8 cellular contexts compared by ENCODE assay signal in genomic region chr18:58044370-58045264, GRCh38. TPM values are rescaled to one million over a fixed set of nuclear protein-coding genes. Genes with fewer than 3 reads are reported as not detected.
A peak's percentile ranks its signal among the peaks of the same experiment; 100 is the strongest.
DNase-seq lines count a peak whose midpoint lies in the region; ATAC-seq and TF ChIP-seq lines count a peak whose summit lies in the region.

No MANE protein-coding gene starts in this region.

- H3K23ac ChIP-seq in H9 (ENCODE audit: insufficient read length, low read depth, low read length) = no peak overlapping the region

- H3K27me3 ChIP-seq in H9 (ENCODE audit: insufficient read depth, low read length) = no peaks in the 10 kb centered on the region
- H3K27me3 ChIP-seq in right lobe of liver = no peaks in the 10 kb centered on the region

- H3K23me2 ChIP-seq in H9 (ENCODE audit: insufficient read length, low read depth, low read length, poor library complexity, severe bottlenecking) = peaks cover 13% of the 10 kb centered on the region

- peak; percentile 62 for TF ChIP-seq POLR2A in right lobe of liver (IDR thresholded peaks at IDR 0.05)

- no peaks in the 10 kb centered on the region for H3K79me1 ChIP-seq in H9 (ENCODE audit: insufficient read depth, low read depth, low read length, poor library complexity, severe bottlenecking)

- no peak overlapping the region for H4K91ac ChIP-seq in H9 (ENCODE audit: insufficient read length, low read depth, low read length)

- H2AFZ ChIP-seq in H9 (ENCODE audit: low read length) = no peak overlapping the region

- peaks cover 14% of the 10 kb centered on the region for H3K27me3 Mint-ChIP-seq in H9 (ENCODE audit: low read depth)

- H4K20me1 ChIP-seq in H9 (ENCODE audit: control insufficient read depth, insufficient read depth, insufficient read length) = no peaks in the 10 kb centered on the region

- H3K9me3 Mint-ChIP-seq in H9 = no peaks in the 10 kb centered on the region; a peak in 1 of 5 replicates

- H3K27ac Mint-ChIP-seq in H9 = peak overlapping the region; percentile 36 to 97 (median 95); a peak in 6 of 7 replicates

- no peak overlapping the region for H2BK20ac ChIP-seq in H9 (ENCODE audit: low read depth, low read length, poor library complexity, severe bottlenecking)

- no peak overlapping the region for H2BK120ac ChIP-seq in H9 (ENCODE audit: low read depth, low read length, poor library complexity, severe bottlenecking)

- H3K18ac ChIP-seq in H9 (ENCODE audit: insufficient read length, low read depth, low read length) = no peak overlapping the region

- H3K14ac ChIP-seq in H9 (ENCODE audit: insufficient read depth, low read length) = no peak overlapping the region; the same call in 1 of the 2 replicates

- no peaks in the 10 kb centered on the region; the same call in 1 of the 2 replicates for H3K4me1 ChIP-seq in H9 (ENCODE audit: insufficient read depth, low read length)
- H3K4me1 ChIP-seq in right lobe of liver = peaks cover 0 to 26% (median 0%) of the 10 kb centered on the region in 4 donors

- H3K4me1 Mint-ChIP-seq in H9 = peaks cover 26 to 31% of the 10 kb centered on the region in 2 experiments

- peak overlapping the region; percentile 89 for H3K4me3 ChIP-seq in GM12875 (ENCODE audit: low read depth, low read length)
- H3K4me3 ChIP-seq in LNCaP clone FGC (ENCODE audit: low read depth, low read length) = peak overlapping the region; percentile 83
- peak overlapping the region; percentile 61 to 86 (median 81) for H3K4me3 ChIP-seq in right lobe of liver

- H3K4me2 ChIP-seq in H9 (ENCODE audit: insufficient read depth, insufficient read length, low read length) = peak overlapping the region; percentile 70

- H4K5ac ChIP-seq in H9 (ENCODE audit: insufficient read length, low read depth, low read length) = no peak overlapping the region

- no peak overlapping the region for H3K9ac ChIP-seq in H9 (ENCODE audit: extremely low read depth, insufficient read length, low read length)

- intact Hi-C loops in right lobe of liver (cut with DNase I) = loop anchor here in 1 of 2 donors (10.0 kb wide), 1 partner anchor 80 kb away; no protein-coding TSS in a partner anchor

- H3K36me3 Mint-ChIP-seq in H9 (ENCODE audit: insufficient read depth in 1 of 3, low read depth in 3 of 3) = peaks cover 0 to 1% (median 0%) of the 10 kb centered on the region in 3 experiments; a peak in 1 of 7 replicates

- no peaks in the 10 kb centered on the region for H3K36me3 ChIP-seq in right lobe of liver

- TF ChIP-seq CTCF in GM12875 (IDR thresholded peaks at IDR 0.05; ENCODE audit: borderline replicate concordance, insufficient read depth, low read depth, low read length) (no peak), H9 (conservative IDR thresholded peaks at IDR 0.05) (no peak), LNCaP clone FGC (IDR thresholded peaks at IDR 0.05; ENCODE audit: control insufficient read depth, extremely low read depth, insufficient read depth) (no peak; the same call in 1 of the 2 replicates), right lobe of liver (IDR thresholded peaks at IDR 0.05) (peak in 2 of 4 donors; percentile 18 to 22)

- no peak overlapping the region for H3K56ac ChIP-seq in H9 (ENCODE audit: insufficient read length, low read depth, low read length)

- no peak overlapping the region for H3T11ph ChIP-seq in H9 (ENCODE audit: low read length)

- DNase-seq in H9 (peak; percentile 63), LNCaP clone FGC (ENCODE audit: low read depth) (no peak), right lobe of liver (peak; percentile 63 to 68 (median 66)), NCI-H2081 treated with DMSO at 0.1 percent for 48 hours (lab: John Stamatoyannopoulos, UW) (no peak)
- DNase-seq in activated CD4-positive, alpha-beta T cell treated with anti-CD3 and anti-CD28 coated beads for 1 hour = peak; percentile 28
- DNase-seq in stimulated activated CD4-positive, alpha-beta T cell treated with anti-CD3 and anti-CD28 coated beads, TNF-alpha, amount 100 ng/mL, for 24 hours (ENCODE audit: low read depth in 3 of 3) = peak in 2 of 3 experiments; percentile 25 to 50

- WGBS in H9 (ENCODE audit: extremely low coverage, insufficient read length, low lambda C conversion rate) = no CpG with 5 or more reads among the region's 95 CpGs
- WGBS in right lobe of liver (ENCODE audit: insufficient coverage, low coverage, low lambda C conversion rate, missing lambda C conversion rate) = 0% methylated on average over 13 of the region's 95 CpGs

- H3K9me3 ChIP-seq in H9 (ENCODE audit: control insufficient read depth, low read depth, low read length) (no peaks in the 10 kb centered on the region), right lobe of liver (no peaks in the 10 kb centered on the region)

- no peak overlapping the region for H2BK15ac ChIP-seq in H9 (ENCODE audit: low read depth, low read length)

- no peak overlapping the region for H4K8ac ChIP-seq in H9 (replicated peaks; ENCODE audit: insufficient read length, low read depth, low read length)

- H3K4me3 Mint-ChIP-seq in H9 = peak overlapping the region; percentile 91 to 99

- no peak overlapping the region for H3K27ac ChIP-seq in H9 (ENCODE audit: insufficient read length, low read depth, low read length)
- H3K27ac ChIP-seq in cingulate gyrus (ENCODE audit: low read depth, low read length) = peak overlapping the region; percentile 54
- peak overlapping the region; percentile 87 to 95 (median 91) for H3K27ac ChIP-seq in right lobe of liver

- peak; percentile 5 to 42 (median 27) for ATAC-seq in right lobe of liver

- no peak overlapping the region for H3K4ac ChIP-seq in H9 (ENCODE audit: low read depth, low read length)

- no peak overlapping the region for H2BK5ac ChIP-seq in H9 (ENCODE audit: insufficient read length, low read length)

- peaks cover 17% of the 10 kb centered on the region; the same call in 1 of the 2 replicates for H3K79me2 ChIP-seq in H9 (ENCODE audit: insufficient read depth, low read length)

- H2BK12ac ChIP-seq in H9 (ENCODE audit: insufficient read length, low read depth, low read length) = no peak overlapping the region

- no peak overlapping the region for H2AK5ac ChIP-seq in H9 (ENCODE audit: insufficient read length, low read length)

RNA-seq across cellular contexts. Expression of gene NEDD4L, which starts 0.6 kb away (rescaled TPM):
- total RNA-seq in H9 (2021) (56.1 and 76.3 TPM in 2 replicates), right lobe of liver (10 to 100 TPM; 21.5 to 41.0 (median 33.2) TPM)

Comparison
In these comparisons a context has a peak if more than half of its experiments do, and no peak if none do; other contexts are left out.
1. DNase-seq: peak in H9 (single experiment), activated CD4-positive, alpha-beta T cell treated with anti-CD3 and anti-CD28 coated beads for 1 hour (single experiment), right lobe of liver (3 of 3) and stimulated activated CD4-positive, alpha-beta T cell treated with anti-CD3 and anti-CD28 coated beads, TNF-alpha, amount 100 ng/mL, for 24 hours (2 of 3); none in LNCaP clone FGC (single experiment) and NCI-H2081 treated with DMSO at 0.1 percent for 48 hours (single experiment).
2. Peak in every context shown above with its lines, with median percentiles within 50 percentile points of each other: H3K4me3 ChIP-seq.